In the genomic region with DNA sequence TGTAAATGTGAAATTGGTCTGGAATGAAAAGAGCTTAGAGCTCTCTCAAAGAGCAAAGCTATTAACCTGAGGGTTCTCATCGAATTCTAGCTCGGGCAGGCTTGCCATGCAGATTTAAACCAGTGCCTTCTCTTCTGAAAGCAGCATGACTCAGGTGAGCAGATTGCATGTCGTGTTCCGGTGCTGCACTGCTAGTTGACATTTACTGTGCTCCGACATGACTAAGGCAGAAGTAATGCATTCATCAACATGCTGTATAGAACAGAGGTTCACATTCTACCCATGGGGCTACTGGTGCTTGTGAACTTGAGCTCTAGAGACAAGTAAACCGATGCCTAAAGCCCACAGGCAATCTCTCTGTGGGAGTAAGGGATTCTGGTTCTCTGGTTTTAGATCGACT, we compare ENCODE assay signal across 18 cellular contexts.
DNase-seq lines count a peak whose midpoint lies in the region; ATAC-seq and TF ChIP-seq lines count a peak whose summit lies in the region.
"Had no signal": no experiment of that assay in that cellular context is flagged by ENCODE, and none has a peak within 500 bp of the region (broad histone marks: within the 10 kb centered on the region; RNA-seq: fewer than 3 reads in every experiment).

No MANE protein-coding gene starts in this region.

- H3K4me3 ChIP-seq in brain microvascular endothelial cell (ENCODE audit: low read depth, low read length), result no peak overlapping the region
- H3K4me3 ChIP-seq: lower lobe of right lung had no signal

- in situ Hi-C loops in Caki2 (cut with HindIII; ENCODE audit: low pct_unique_long_range_greater_than_20kb, low sequenced_read_pairs) (no loop called here), brain microvascular endothelial cell (cut with HindIII; ENCODE audit: low pct_ligation_motif_present, low sequenced_read_pairs) (no loop called here)

- H3K27ac ChIP-seq in brain microvascular endothelial cell, result no peak overlapping the region
- H3K27ac ChIP-seq: lower lobe of right lung had no signal

- DNase-seq in Caki2 (ENCODE audit: low read depth), result peak; percentile 79
- DNase-seq in M059J (ENCODE audit: low read depth), result peak; percentile 95
- peak; percentile 71 for DNase-seq in brain microvascular endothelial cell
- DNase-seq in kidney tubule cell (ENCODE audit: low spot score), result peak; percentile 94
- no peak for DNase-seq in NCI-H128 (lab: John Stamatoyannopoulos, UW; ENCODE audit: unreplicated experiment)
- DNase-seq in GM03348 (ENCODE audit: low spot score), result no peak
- DNase-seq: activated CD4-positive, alpha-beta T cell treated with anti-CD3 and anti-CD28 coated beads, Interleukin-2, amount 50 U/mL, for 48 hours; activated naive CD8-positive, alpha-beta T cell treated with anti-CD3 and anti-CD28 coated beads for 36 hours; activated T-cell treated with anti-CD3 and anti-CD28 coated beads, Interleukin-2, amount 50 U/mL, for 24 hours; CD8-positive, alpha-beta T cell; central memory CD4-positive, alpha-beta T cell; effector memory CD4-positive, alpha-beta T cell; lower lobe of right lung; NCI-H1694; NCI-H526 had no signal

- ATAC-seq in HG03159 (IDR thresholded peaks at IDR 0.05; ENCODE audit: unreplicated experiment) (no peak), HG03442 (IDR thresholded peaks at IDR 0.05; ENCODE audit: unreplicated experiment) (no peak)
- ATAC-seq: CD8-positive, alpha-beta T cell; lower lobe of right lung; natural killer cell treated with Interleukin-12 subunit alpha and Interleukin-12 subunit beta and Interleukin-15 and Interleukin-18, amount 100 ng/mL, for 72 hours had no signal

- TF ChIP-seq CTCF in brain microvascular endothelial cell (IDR thresholded peaks at IDR 0.05; ENCODE audit: low read depth, low read length, missing control alignments), result no peak

- no peaks in the 10 kb centered on the region for H3K36me3 ChIP-seq in brain microvascular endothelial cell (replicated peaks)
- H3K36me3 ChIP-seq: lower lobe of right lung had no signal

- no peaks in the 10 kb centered on the region for H3K27me3 ChIP-seq in brain microvascular endothelial cell (replicated peaks)

Comparison
In these comparisons a context has a peak if more than half of its experiments do, and no peak if none do; other contexts are left out.
1. DNase-seq: peak in Caki2 (single experiment), M059J (single experiment), brain microvascular endothelial cell (single experiment) and kidney tubule cell (single experiment); none in NCI-H128 (single experiment) and GM03348 (single experiment).